Comparison of ENCODE assay signal across 29 cellular contexts in the genomic region with DNA sequence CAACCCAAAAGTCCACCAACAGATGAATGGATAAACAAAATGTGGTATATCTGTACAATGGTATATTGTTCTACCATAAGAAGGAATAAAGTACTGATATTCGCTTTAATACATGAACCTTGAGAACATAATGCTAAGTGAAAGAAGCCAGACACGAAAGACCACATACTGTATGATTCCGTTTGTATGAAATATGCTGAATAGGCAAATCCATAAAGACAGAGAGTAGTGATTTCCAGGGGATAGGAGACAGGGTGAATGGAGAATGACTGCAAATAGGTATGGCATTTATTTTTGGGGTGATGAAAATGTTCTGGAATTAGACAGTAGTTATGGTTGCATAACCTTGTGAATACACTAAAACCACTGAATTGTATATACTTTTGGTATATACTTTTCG. TPM values are rescaled to one million over a fixed set of nuclear protein-coding genes. Genes with fewer than 3 reads are reported as not detected.
DNase-seq lines count a peak whose midpoint lies in the region; ATAC-seq, FAIRE-seq and TF ChIP-seq lines count a peak whose summit lies in the region.
"Had no signal": no experiment of that assay in that cellular context is flagged by ENCODE, and none has a peak within 500 bp of the region (broad histone marks: within the 10 kb centered on the region; RNA-seq: fewer than 3 reads in every experiment).

No MANE protein-coding gene starts in this region.

- H3K9ac ChIP-seq in HepG2 (ENCODE audit: insufficient read depth, low read depth, low read length) (no peak overlapping the region), K562 (ENCODE audit: insufficient read depth in 1 of 2, low read depth in 2 of 2, low read length in 2 of 2) (no peak overlapping the region)
- H3K9ac ChIP-seq: BLaER1 had no signal

- no peaks in the 10 kb centered on the region for H3K9me2 ChIP-seq in GM23338 (ENCODE audit: insufficient read depth)

- CTCF ChIA-PET in HepG2 (lab: Yijun Ruan, JAX; ENCODE audit: low intra/inter-chr PET ratio, low total read pairs) = no interaction called here
- CTCF ChIA-PET in K562 (lab: Yijun Ruan, JAX; ENCODE audit: low intra/inter-chr PET ratio) = no interaction called here
- CTCF ChIA-PET in naive thymus-derived CD4-positive, alpha-beta T cell (lab: Charles Lee) = no interaction called here

- H3K4me3 ChIP-seq in HepG2 (replicated peaks in 1 of 3; ENCODE audit: insufficient read depth in 1 of 3, low read depth in 2 of 3, low read length in 3 of 3) (no peak overlapping the region), right lobe of liver (no peak overlapping the region), K562 (no peak overlapping the region), uterus (no peak overlapping the region), GM23338 (no peak overlapping the region)
- no peak overlapping the region for H3K4me3 ChIP-seq in naive thymus-derived CD4-positive, alpha-beta T cell (ENCODE audit: low read length)
- H3K4me3 ChIP-seq: BLaER1 had no signal

- no peaks in the 10 kb centered on the region for H3K79me2 ChIP-seq in HepG2 (ENCODE audit: insufficient read depth, low read length)
- H3K79me2 ChIP-seq in K562 (ENCODE audit: control insufficient read depth, insufficient read depth, low read length) = no peaks in the 10 kb centered on the region
- no peaks in the 10 kb centered on the region for H3K79me2 ChIP-seq in GM23338 (replicated peaks; ENCODE audit: insufficient read depth)

- POLR2A ChIA-PET in HepG2 (lab: Yijun Ruan, JAX) = no interaction called here
- POLR2A ChIA-PET in K562 (lab: Yijun Ruan, JAX) = no interaction called here
- POLR2A ChIA-PET in naive thymus-derived CD4-positive, alpha-beta T cell (lab: Charles Lee) = no interaction called here

- H3K27ac ChIP-seq in HepG2 (ENCODE audit: extremely low read length, insufficient read depth, low read length) = no peak overlapping the region
- H3K27ac ChIP-seq in right lobe of liver = no peak overlapping the region
- no peak overlapping the region for H3K27ac ChIP-seq in K562 (ENCODE audit: extremely low read depth, low read depth, low read length)
- no peak overlapping the region for H3K27ac ChIP-seq in uterus
- H3K27ac ChIP-seq in GM23338 (ENCODE audit: low read depth) = no peak overlapping the region
- H3K27ac ChIP-seq in naive thymus-derived CD4-positive, alpha-beta T cell (ENCODE audit: low read depth, low read length) = no peak overlapping the region
- H3K27ac ChIP-seq: 22Rv1, BLaER1 had no signal

- BruUV-seq in HepG2 (replicated peaks; lab: Mats Ljungman, UMichigan) = no TSS peak
- no TSS peak for BruUV-seq in K562 (replicated peaks; lab: Mats Ljungman, UMichigan)

- in situ Hi-C loops in HepG2 (cut with HindIII; ENCODE audit: extremely low pct_ligation_motif_present, low pct_unique_long_range_greater_than_20kb) (no loop called here), K562 (cut with MboI) (no loop called here)

- H3F3A ChIP-seq in GM23338 (replicated peaks; ENCODE audit: low read depth) = no peaks in the 10 kb centered on the region

- 95% methylated on average over 4 of the region's 4 CpGs for WGBS in HepG2 (ENCODE audit: low lambda C conversion rate)
- 87% methylated on average over 4 of the region's 4 CpGs for WGBS in right lobe of liver (ENCODE audit: insufficient coverage, low coverage, low lambda C conversion rate, missing lambda C conversion rate)
- 58% methylated on average over 4 of the region's 4 CpGs for WGBS in K562 (ENCODE audit: insufficient coverage, low coverage, missing lambda C conversion rate)

- TF ChIP-seq POLR2A in HepG2 (IDR thresholded peaks at IDR 0.05; ENCODE audit: insufficient read depth in 1 of 2, low read depth in 2 of 2, low read length in 2 of 2) (no peak), right lobe of liver (IDR thresholded peaks at IDR 0.05) (no peak), K562 (conservative IDR thresholded peaks at IDR 0.05) (no peak), uterus (IDR thresholded peaks at IDR 0.05) (no peak)

- H3K9me3 Mint-ChIP-seq in GM23338 = no peaks in the 10 kb centered on the region
- no peaks in the 10 kb centered on the region for H3K9me3 Mint-ChIP-seq in naive thymus-derived CD4-positive, alpha-beta T cell
- H3K9me3 Mint-ChIP-seq: CD14-positive monocyte; CD4-positive, alpha-beta memory T cell; CD4-positive, CD25-positive, alpha-beta regulatory T cell; CD8-positive, alpha-beta memory T cell had no signal

- TF ChIP-seq RAD21 in HepG2 (CRISPR knock-in tag; IDR thresholded peaks at IDR 0.05) (no peak), K562 (CRISPR knock-in tag; conservative IDR thresholded peaks at IDR 0.05 in 1 of 2, IDR thresholded peaks at IDR 0.05 in 1 of 2) (no peak)

- TF ChIP-seq EP300 in HepG2 (IDR thresholded peaks at IDR 0.05; ENCODE audit: low read depth in 2 of 2, low read length in 2 of 2) (no peak), HepG2 (CRISPR knock-in tag; IDR thresholded peaks at IDR 0.05; ENCODE audit: borderline replicate concordance) (no peak), K562 (IDR thresholded peaks at IDR 0.05; ENCODE audit: low read length) (no peak)

- no peaks in the 10 kb centered on the region for H3K27me3 Mint-ChIP-seq in T-helper 17 cell
- H3K27me3 Mint-ChIP-seq in GM23338 (ENCODE audit: insufficient read depth, low read depth, poor library complexity) = peaks cover 5% of the 10 kb centered on the region
- no peaks in the 10 kb centered on the region for H3K27me3 Mint-ChIP-seq in naive thymus-derived CD4-positive, alpha-beta T cell
- H3K27me3 Mint-ChIP-seq: CD4-positive, alpha-beta memory T cell; CD4-positive, CD25-positive, alpha-beta regulatory T cell; CD8-positive, alpha-beta memory T cell had no signal

- peaks cover 21% of the 10 kb centered on the region for H3K4me1 Mint-ChIP-seq in T-helper 17 cell
- H3K4me1 Mint-ChIP-seq in GM23338 = peaks cover 27% of the 10 kb centered on the region
- H3K4me1 Mint-ChIP-seq in naive thymus-derived CD4-positive, alpha-beta T cell = peaks cover 9 to 18% (median 11%) of the 10 kb centered on the region in 7 donors

- TF ChIP-seq CTCF in HepG2 (CRISPR knock-in tag; IDR thresholded peaks at IDR 0.05) = no peak
- no peak for TF ChIP-seq CTCF in right lobe of liver (IDR thresholded peaks at IDR 0.05)
- TF ChIP-seq CTCF in K562 (IDR thresholded peaks at IDR 0.05 in 2 of 3, conservative IDR thresholded peaks at IDR 0.05 in 1 of 3; ENCODE audit: insufficient read depth in 2 of 3, low read depth in 1 of 3, low read length in 3 of 3) = no peak
- no peak for TF ChIP-seq CTCF in uterus (IDR thresholded peaks at IDR 0.05)
- no peak for TF ChIP-seq CTCF in GM23338 (conservative IDR thresholded peaks at IDR 0.05; ENCODE audit: low read depth in 2 of 2)

- H3K36me3 Mint-ChIP-seq in T-helper 17 cell (ENCODE audit: low read depth) = peaks cover 9% of the 10 kb centered on the region
- H3K36me3 Mint-ChIP-seq in GM23338 (ENCODE audit: low read depth) = no peaks in the 10 kb centered on the region
- H3K36me3 Mint-ChIP-seq in naive thymus-derived CD4-positive, alpha-beta T cell = peaks cover 0 to 35% (median 12%) of the 10 kb centered on the region in 5 donors

- ATAC-seq in HepG2 (no peak), right lobe of liver (no peak), T-helper 17 cell (no peak), K562 (no peak), GM23338 (no peak)
- no peak for ATAC-seq in naive thymus-derived CD4-positive, alpha-beta T cell

- no peaks in the 10 kb centered on the region for H3K36me3 ChIP-seq in HepG2 (replicated peaks in 1 of 2; ENCODE audit: control insufficient read depth in 1 of 2, insufficient read depth in 2 of 2, low read length in 2 of 2)
- no peaks in the 10 kb centered on the region for H3K36me3 ChIP-seq in right lobe of liver
- no peaks in the 10 kb centered on the region for H3K36me3 ChIP-seq in K562 (ENCODE audit: control insufficient read depth, insufficient read depth, low read length)
- H3K36me3 ChIP-seq in uterus = no peaks in the 10 kb centered on the region
- H3K36me3 ChIP-seq in GM23338 (ENCODE audit: insufficient read depth) = no peaks in the 10 kb centered on the region
- peaks cover 0 to 6% (median 5%) of the 10 kb centered on the region in 3 experiments for H3K36me3 ChIP-seq in naive thymus-derived CD4-positive, alpha-beta T cell (ENCODE audit: control insufficient read depth in 2 of 3, insufficient read depth in 3 of 3, low read length in 3 of 3)
- H3K36me3 ChIP-seq: BE2C, BLaER1 had no signal

- peak overlapping the region; percentile 11 for H3K27ac Mint-ChIP-seq in T-helper 17 cell
- H3K27ac Mint-ChIP-seq in GM23338 = no peak overlapping the region
- no peak overlapping the region for H3K27ac Mint-ChIP-seq in naive thymus-derived CD4-positive, alpha-beta T cell
- H3K27ac Mint-ChIP-seq: CD4-positive, alpha-beta memory T cell; CD4-positive, CD25-positive, alpha-beta regulatory T cell; CD8-positive, alpha-beta memory T cell had no signal

- no peak for DNase-seq in HepG2 (ENCODE audit: low spot score)
- DNase-seq in right lobe of liver = no peak
- DNase-seq in T-helper 17 cell = no peak
- DNase-seq in K562 (ENCODE audit: extremely low read depth in 1 of 4, low spot score in 3 of 4) = no peak
- no peak for DNase-seq in uterus
- DNase-seq in GM23338 (ENCODE audit: low spot score) = no peak
- DNase-seq in naive thymus-derived CD4-positive, alpha-beta T cell = no peak
- DNase-seq: ACHN; BE2C; C1 segment of cervical spinal cord; CD4-positive, alpha-beta memory T cell; CD4-positive, CD25-positive, alpha-beta regulatory T cell; CD8-positive, alpha-beta memory T cell; COR-L47; DMS 273 treated with DMSO at 0.1 percent for 48 hours; DMS153; DMS53; DMS79; DND-41; EL; GDM1 had no signal

- H3K27me3 ChIP-seq in HepG2 (ENCODE audit: control insufficient read depth in 1 of 2, insufficient read depth in 2 of 2, low read length in 2 of 2) (no peaks in the 10 kb centered on the region; a peak in 1 of 5 replicates), right lobe of liver (no peaks in the 10 kb centered on the region), K562 (ENCODE audit: control insufficient read depth in 2 of 2, insufficient read depth in 2 of 2, low read length in 2 of 2) (no peaks in the 10 kb centered on the region), uterus (no peaks in the 10 kb centered on the region), GM23338 (ENCODE audit: insufficient read depth) (no peaks in the 10 kb centered on the region)
- H3K27me3 ChIP-seq in naive thymus-derived CD4-positive, alpha-beta T cell (ENCODE audit: control insufficient read depth in 2 of 2, insufficient read depth in 2 of 2, low read length in 2 of 2) = no peaks in the 10 kb centered on the region
- H3K27me3 ChIP-seq: BE2C, BLaER1 had no signal

- peaks cover 52% of the 10 kb centered on the region for H3K4me1 ChIP-seq in HepG2 (ENCODE audit: insufficient read depth, low read length)
- H3K4me1 ChIP-seq in right lobe of liver = peaks cover 0 to 4% (median 0%) of the 10 kb centered on the region in 4 donors
- no peaks in the 10 kb centered on the region for H3K4me1 ChIP-seq in K562 (replicated peaks in 1 of 2; ENCODE audit: control insufficient read depth in 2 of 2, insufficient read depth in 2 of 2, low read length in 2 of 2)
- H3K4me1 ChIP-seq in uterus = no peaks in the 10 kb centered on the region
- H3K4me1 ChIP-seq in GM23338 (ENCODE audit: insufficient read depth) = peaks cover 10% of the 10 kb centered on the region
- H3K4me1 ChIP-seq in naive thymus-derived CD4-positive, alpha-beta T cell (ENCODE audit: control insufficient read depth in 2 of 2, insufficient read depth in 2 of 2, low read length in 2 of 2) = no peaks in the 10 kb centered on the region
- H3K4me1 ChIP-seq: BE2C had no signal

- H4K20me1 ChIP-seq in HepG2 (ENCODE audit: insufficient read depth, low read length) (no peaks in the 10 kb centered on the region), K562 (replicated peaks; ENCODE audit: control insufficient read depth, insufficient read depth, low read length) (no peaks in the 10 kb centered on the region), GM23338 (replicated peaks; ENCODE audit: insufficient read depth) (0 out of 2 replicates have a peak, but pooled peaks cover 6% of the 10 kb centered on the region)

- no peak for FAIRE-seq in HepG2 (lab: Jason Lieb, UNC)
- no peak for FAIRE-seq in K562 (lab: Jason Lieb, UNC)
- FAIRE-seq: GM12891, GM19239 had no signal

- H3K9me1 ChIP-seq in K562 (ENCODE audit: control insufficient read depth, insufficient read depth, low read length) = no peaks in the 10 kb centered on the region

- H3K9me3 ChIP-seq in HepG2 (ENCODE audit: low read length) (no peaks in the 10 kb centered on the region), right lobe of liver (no peaks in the 10 kb centered on the region), T-helper 17 cell (ENCODE audit: control insufficient read depth, low read length, poor library complexity, severe bottlenecking) (no peaks in the 10 kb centered on the region), K562 (replicated peaks; ENCODE audit: control insufficient read depth, insufficient read depth, low read depth, low read length) (no peaks in the 10 kb centered on the region), uterus (no peaks in the 10 kb centered on the region)
- no peaks in the 10 kb centered on the region for H3K9me3 ChIP-seq in naive thymus-derived CD4-positive, alpha-beta T cell (ENCODE audit: control insufficient read depth in 2 of 3, low read length in 3 of 3)
- H3K9me3 ChIP-seq: BE2C, BLaER1 had no signal

- H2AFZ ChIP-seq in HepG2 (ENCODE audit: low read length) (no peak overlapping the region), K562 (ENCODE audit: low read depth, low read length) (no peak overlapping the region), GM23338 (no peak overlapping the region)

- H3K4me3 Mint-ChIP-seq in T-helper 17 cell (no peak overlapping the region), GM23338 (no peak overlapping the region)
- no peak overlapping the region for H3K4me3 Mint-ChIP-seq in naive thymus-derived CD4-positive, alpha-beta T cell
- H3K4me3 Mint-ChIP-seq: CD14-positive monocyte; CD4-positive, alpha-beta memory T cell; CD4-positive, CD25-positive, alpha-beta regulatory T cell; CD8-positive, alpha-beta memory T cell had no signal

- H3K4me2 ChIP-seq in HepG2 (ENCODE audit: low read depth, low read length) = no peak overlapping the region
- no peak overlapping the region for H3K4me2 ChIP-seq in K562 (ENCODE audit: insufficient read depth, low read length)
- H3K4me2 ChIP-seq in GM23338 = no peak overlapping the region
- H3K4me2 ChIP-seq: BLaER1 had no signal

- intact Hi-C loops in HepG2 (cut with micrococcal nuclease; ENCODE audit: unreplicated experiment) (no loop called here), right lobe of liver (cut with DNase I) (no loop called here), K562 (cut with micrococcal nuclease) (no loop called here), uterus (cut with DNase I; ENCODE audit: low total_unique reads) (no loop called here)
- intact Hi-C loops in naive thymus-derived CD4-positive, alpha-beta T cell (cut with micrococcal nuclease) = no loop called here

RNA-seq across cellular contexts. Expression of a gene that starts 28.6 kb away (rescaled TPM):
- 0.15 and 0.42 TPM in 2 replicates for total RNA-seq in HepG2 (2016; rRNA removed; fragmentation: Illumina TruSeq; extraction: Trizol)
- total RNA-seq in HepG2 (2016; cell fraction: cytosol; rRNA removed; fragmentation: Illumina TruSeq; extraction: Trizol; ENCODE audit: low read depth) = 0.20 TPM in 1 of 2 replicates, not detected in the other
- 0.31 and 0.39 TPM in 2 replicates for total RNA-seq in HepG2 (2016; cell fraction: insoluble cytoplasmic fraction; rRNA removed; fragmentation: Illumina TruSeq; extraction: Trizol)
- total RNA-seq in HepG2 (2016; cell fraction: membrane; rRNA removed; fragmentation: Illumina TruSeq; extraction: Trizol) = 0.28 and 0.31 TPM in 2 replicates
- 0.63 and 0.90 TPM in 2 replicates for total RNA-seq in HepG2 (2016; cell fraction: nucleus; rRNA removed; fragmentation: Illumina TruSeq; extraction: Trizol)
- polyA plus RNA-seq in HepG2 (2011; rRNA removed) = 0.10 TPM in 1 of 2 replicates, not detected in the other
- 0.09 TPM in 2 replicates for polyA plus RNA-seq in HepG2 (2011; cell fraction: cytosol; rRNA removed)
- polyA plus RNA-seq in HepG2 (2011; cell fraction: nucleus; rRNA removed) = 0.16 and 0.37 TPM in 2 replicates
- polyA plus RNA-seq in HepG2 (2012) = 0.08 and 0.12 TPM in 2 replicates
- 0.11 and 0.16 TPM in 2 replicates for polyA plus RNA-seq in HepG2 (2016; cell fraction: cytosol; fragmentation: Illumina TruSeq; extraction: Trizol; ENCODE audit: low read depth)
- polyA plus RNA-seq in HepG2 (2016; cell fraction: insoluble cytoplasmic fraction; fragmentation: Illumina TruSeq; extraction: Trizol; ENCODE audit: low read depth) = 0.30 and 0.58 TPM in 2 replicates
- 0.41 and 0.43 TPM in 2 replicates for polyA plus RNA-seq in HepG2 (2016; cell fraction: membrane; fragmentation: Illumina TruSeq; extraction: Trizol; ENCODE audit: low read depth)
- 0.81 and 1.1 TPM in 2 replicates for polyA plus RNA-seq in HepG2 (2016; cell fraction: nucleus; fragmentation: Illumina TruSeq; extraction: Trizol; ENCODE audit: insufficient read depth, low read depth)
- polyA minus RNA-seq in HepG2 (2011; rRNA and poly(A)+ RNA removed; ENCODE audit: low replicate concordance) = 0.26 TPM in 1 of 2 replicates, not detected in the other
- polyA minus RNA-seq in HepG2 (2011; cell fraction: cytosol; rRNA and poly(A)+ RNA removed) = not detected in 2 replicates
- 0.26 and 0.50 TPM in 2 replicates for polyA minus RNA-seq in HepG2 (2011; cell fraction: nucleus; rRNA and poly(A)+ RNA removed)
- 1 to 10 TPM in 3 of 6 experiments, under 1 TPM in 3; 0.42 to 3.9 (median 1.1) TPM for total RNA-seq in right lobe of liver
- total RNA-seq in T-helper 17 cell = not detected
- not detected in 2 replicates for total RNA-seq in K562 (2011; cell fraction: chromatin; rRNA removed; ENCODE audit: low replicate concordance)
- total RNA-seq in K562 (2011; cell fraction: nucleolus; rRNA removed) = not detected in 2 replicates
- not detected in 2 replicates for total RNA-seq in K562 (2011; cell fraction: nucleoplasm; rRNA removed)
- not detected in 2 replicates for total RNA-seq in K562 (2014; rRNA removed)
- not detected in 2 replicates for total RNA-seq in K562 (2014; rRNA removed; fragmentation: Illumina TruSeq; extraction: Trizol)
- total RNA-seq in K562 (2015; rRNA removed; fragmentation: Illumina TruSeq; extraction: Trizol) = not detected in 2 replicates
- total RNA-seq in K562 (2021) = 0.07 TPM in 1 of 2 replicates, not detected in the other
- not detected in 2 replicates for polyA plus RNA-seq in K562 (2011; rRNA removed)
- polyA plus RNA-seq in K562 (2011; cell fraction: cytosol; rRNA removed) = not detected in 2 replicates
- polyA plus RNA-seq in K562 (2011; cell fraction: nucleus; rRNA removed) = 0.06 and 0.07 TPM in 2 replicates
- not detected in 2 replicates for polyA plus RNA-seq in K562 (2012)
- not detected in 2 replicates for polyA plus RNA-seq in K562 (2014; fragmentation: Illumina TruSeq; extraction: Trizol)
- not detected for polyA plus RNA-seq in K562 (2014; fragmentation: Nextera tagmentation; extraction: Ambion mirVana)
- polyA plus RNA-seq in K562 (2014; rRNA removed) = not detected in 2 replicates
- polyA minus RNA-seq in K562 (2011; rRNA and poly(A)+ RNA removed) = not detected in 2 replicates
- not detected in 2 replicates for polyA minus RNA-seq in K562 (2011; cell fraction: cytosol; rRNA and poly(A)+ RNA removed)
- not detected in 2 replicates for polyA minus RNA-seq in K562 (2011; cell fraction: nucleus; rRNA and poly(A)+ RNA removed)
- total RNA-seq in uterus = under 1 TPM in 1 of 4 donors, not detected in 3; 0.83 TPM
- not detected in 2 replicates for total RNA-seq in GM23338 (2014; rRNA removed; shearing (Covaris generic))
- not detected in 2 replicates for polyA plus RNA-seq in GM23338 (2016; fragmentation: Nextera tagmentation; extraction: Ambion mirVana)
- total RNA-seq in naive thymus-derived CD4-positive, alpha-beta T cell = under 1 TPM in 2 of 5 experiments, not detected in 3; 0.17 to 0.24 TPM
- not detected for polyA plus RNA-seq in naive thymus-derived CD4-positive, alpha-beta T cell
- total RNA-seq: CD4-positive, CD25-positive, alpha-beta regulatory T cell; CD8-positive, alpha-beta memory T cell; Daoy; G401 had no signal
- polyA plus RNA-seq: AG04450; CD14-positive monocyte; CD4-positive, alpha-beta memory T cell; CD4-positive, CD25-positive, alpha-beta regulatory T cell; CD8-positive, alpha-beta memory T cell had no signal

RNA-seq across cellular contexts. Expression of a gene that starts 48.0 kb away (rescaled TPM):
- total RNA-seq in HepG2 (2016; rRNA removed; fragmentation: Illumina TruSeq; extraction: Trizol) (not detected in 2 replicates), right lobe of liver (not detected), T-helper 17 cell (not detected), K562 (2014; rRNA removed) (not detected in 2 replicates), K562 (2014; rRNA removed; fragmentation: Illumina TruSeq; extraction: Trizol) (not detected in 2 replicates), K562 (2015; rRNA removed; fragmentation: Illumina TruSeq; extraction: Trizol) (not detected in 2 replicates), K562 (2021) (not detected in 2 replicates), uterus (1 to 10 TPM in 3 of 4 donors, under 1 TPM in 1; 0.21 to 3.5 (median 1.9) TPM)
- total RNA-seq in HepG2 (2016; cell fraction: cytosol; rRNA removed; fragmentation: Illumina TruSeq; extraction: Trizol; ENCODE audit: low read depth) = not detected in 2 replicates
- not detected in 2 replicates for total RNA-seq in HepG2 (2016; cell fraction: insoluble cytoplasmic fraction; rRNA removed; fragmentation: Illumina TruSeq; extraction: Trizol)
- not detected in 2 replicates for total RNA-seq in HepG2 (2016; cell fraction: membrane; rRNA removed; fragmentation: Illumina TruSeq; extraction: Trizol)
- total RNA-seq in HepG2 (2016; cell fraction: nucleus; rRNA removed; fragmentation: Illumina TruSeq; extraction: Trizol) = not detected in 2 replicates
- polyA plus RNA-seq in HepG2 (2011; rRNA removed) (0.03 and 0.05 TPM in 2 replicates), K562 (2011; rRNA removed) (not detected in 2 replicates), K562 (2014; fragmentation: Illumina TruSeq; extraction: Trizol) (not detected in 2 replicates), K562 (2014; fragmentation: Nextera tagmentation; extraction: Ambion mirVana) (not detected), K562 (2014; rRNA removed) (not detected in 2 replicates), GM23338 (2016; fragmentation: Nextera tagmentation; extraction: Ambion mirVana) (0.37 and 0.74 TPM in 2 replicates)
- 0.03 TPM in 2 replicates for polyA plus RNA-seq in HepG2 (2011; cell fraction: cytosol; rRNA removed)
- polyA plus RNA-seq in HepG2 (2011; cell fraction: nucleus; rRNA removed) = 0.17 and 0.18 TPM in 2 replicates
- polyA plus RNA-seq in HepG2 (2012) = 0.09 TPM in 1 of 2 replicates, not detected in the other
- not detected in 2 replicates for polyA plus RNA-seq in HepG2 (2016; cell fraction: cytosol; fragmentation: Illumina TruSeq; extraction: Trizol; ENCODE audit: low read depth)
- polyA plus RNA-seq in HepG2 (2016; cell fraction: insoluble cytoplasmic fraction; fragmentation: Illumina TruSeq; extraction: Trizol; ENCODE audit: low read depth) = not detected in 2 replicates
- not detected in 2 replicates for polyA plus RNA-seq in HepG2 (2016; cell fraction: membrane; fragmentation: Illumina TruSeq; extraction: Trizol; ENCODE audit: low read depth)
- polyA plus RNA-seq in HepG2 (2016; cell fraction: nucleus; fragmentation: Illumina TruSeq; extraction: Trizol; ENCODE audit: insufficient read depth, low read depth) = not detected in 2 replicates
- not detected in 2 replicates for polyA minus RNA-seq in HepG2 (2011; rRNA and poly(A)+ RNA removed; ENCODE audit: low replicate concordance)
- not detected in 2 replicates for polyA minus RNA-seq in HepG2 (2011; cell fraction: cytosol; rRNA and poly(A)+ RNA removed)
- polyA minus RNA-seq in HepG2 (2011; cell fraction: nucleus; rRNA and poly(A)+ RNA removed) = not detected in 2 replicates
- 0.25 TPM in 1 of 2 replicates, not detected in the other for total RNA-seq in K562 (2011; cell fraction: chromatin; rRNA removed; ENCODE audit: low replicate concordance)
- not detected in 2 replicates for total RNA-seq in K562 (2011; cell fraction: nucleolus; rRNA removed)
- not detected in 2 replicates for total RNA-seq in K562 (2011; cell fraction: nucleoplasm; rRNA removed)
- polyA plus RNA-seq in K562 (2011; cell fraction: cytosol; rRNA removed) = not detected in 2 replicates
- polyA plus RNA-seq in K562 (2011; cell fraction: nucleus; rRNA removed) = not detected in 2 replicates
- 0.03 TPM in 1 of 2 replicates, not detected in the other for polyA plus RNA-seq in K562 (2012)
- not detected in 2 replicates for polyA minus RNA-seq in K562 (2011; rRNA and poly(A)+ RNA removed)
- not detected in 2 replicates for polyA minus RNA-seq in K562 (2011; cell fraction: cytosol; rRNA and poly(A)+ RNA removed)
- polyA minus RNA-seq in K562 (2011; cell fraction: nucleus; rRNA and poly(A)+ RNA removed) = not detected in 2 replicates
- total RNA-seq in GM23338 (2014; rRNA removed; shearing (Covaris generic)) = 0.23 and 0.38 TPM in 2 replicates
- not detected for total RNA-seq in naive thymus-derived CD4-positive, alpha-beta T cell
- polyA plus RNA-seq in naive thymus-derived CD4-positive, alpha-beta T cell = not detected
- total RNA-seq: CD4-positive, alpha-beta memory T cell; CD4-positive, CD25-positive, alpha-beta regulatory T cell; CD8-positive, alpha-beta memory T cell; G401 had no signal
- polyA plus RNA-seq: AG04450; CD14-positive monocyte; CD4-positive, alpha-beta memory T cell; CD4-positive, CD25-positive, alpha-beta regulatory T cell; CD8-positive, alpha-beta memory T cell had no signal
